22 cellular contexts compared by ENCODE assay signal in genomic region chr21:35404247-35404646, GRCh38.
"Had no signal": no experiment of that assay in that cellular context is flagged by ENCODE, and none has a peak within 500 bp of the region (broad histone marks: within the 10 kb centered on the region; RNA-seq: fewer than 3 reads in every experiment).

No MANE protein-coding gene starts in this region.

- H3K27ac Mint-ChIP-seq: nephron; stimulated activated memory B cell treated with anti-CD40 and anti-IgM and Interleukin-4, amounts not matched to agents 10 μg/mL and 1 μg/mL and 100 μg/mL, for 72 hours; stimulated activated naive CD8-positive, alpha-beta T cell treated with anti-CD3 and anti-CD28 coated beads, Interleukin-15, Interleukin-2, amounts not matched to agents 100 ng/mL and 50 ng/mL, for 24 hours had no signal

- H3K4me1 ChIP-seq: parathyroid adenoma, right lobe of liver, tibial artery, upper lobe of left lung, uterus had no signal

- H2AFZ ChIP-seq: parathyroid adenoma had no signal

- H3K4me3 Mint-ChIP-seq: nephron; stimulated activated memory B cell treated with anti-CD40 and anti-IgM and Interleukin-4, amounts not matched to agents 10 μg/mL and 1 μg/mL and 100 μg/mL, for 72 hours; stimulated activated naive CD8-positive, alpha-beta T cell treated with anti-CD3 and anti-CD28 coated beads, Interleukin-15, Interleukin-2, amounts not matched to agents 100 ng/mL and 50 ng/mL, for 24 hours had no signal

- H3K27ac ChIP-seq: heart left ventricle, parathyroid adenoma, psoas muscle, right lobe of liver, tibial artery, upper lobe of left lung, uterus had no signal

- H3K36me3 Mint-ChIP-seq: stimulated activated memory B cell treated with anti-CD40 and anti-IgM and Interleukin-4, amounts not matched to agents 10 μg/mL and 1 μg/mL and 100 μg/mL, for 72 hours had no signal

- H3K79me2 ChIP-seq: parathyroid adenoma had no signal

- ATAC-seq: esophagus mucosa; heart left ventricle; left lobe of liver; mucosa of descending colon; psoas muscle; right lobe of liver; stimulated activated memory B cell treated with anti-CD40 and anti-IgM and Interleukin-4, amounts not matched to agents 10 μg/mL and 1 μg/mL and 100 μg/mL, for 72 hours had no signal

- H3K9me3 Mint-ChIP-seq: nephron; stimulated activated memory B cell treated with anti-CD40 and anti-IgM and Interleukin-4, amounts not matched to agents 10 μg/mL and 1 μg/mL and 100 μg/mL, for 72 hours; stimulated activated naive CD8-positive, alpha-beta T cell treated with anti-CD3 and anti-CD28 coated beads, Interleukin-15, Interleukin-2, amounts not matched to agents 100 ng/mL and 50 ng/mL, for 24 hours had no signal

- H3K27me3 ChIP-seq: right lobe of liver, upper lobe of left lung, uterus had no signal

- FAIRE-seq: endometrium, frontal cortex had no signal

- H3K4me3 ChIP-seq: heart left ventricle, mucosa of descending colon, psoas muscle, right lobe of liver, tibial artery, upper lobe of left lung, uterus had no signal

- H3K36me3 ChIP-seq: heart left ventricle, right lobe of liver, tibial artery, upper lobe of left lung, uterus had no signal

- DNase-seq: cortex of kidney; effector memory CD4-positive, alpha-beta T cell; heart left ventricle; hippocampal formation; islet precursor cell; mammary epithelial cell; mucosa of descending colon; psoas muscle; retina; right lobe of liver; stimulated activated CD4-positive, alpha-beta T cell treated with anti-CD3 and anti-CD28 coated beads, Interleukin-4, amount 100 ng/mL, for 1 hour; tibial artery; upper lobe of left lung; uterus had no signal

- H3K9ac ChIP-seq: parathyroid adenoma had no signal

- H3K9me3 ChIP-seq: heart left ventricle, mucosa of descending colon, psoas muscle, right lobe of liver, tibial artery, upper lobe of left lung, uterus had no signal
